ENCODE assay signal across 12 cellular contexts in the genomic region with DNA sequence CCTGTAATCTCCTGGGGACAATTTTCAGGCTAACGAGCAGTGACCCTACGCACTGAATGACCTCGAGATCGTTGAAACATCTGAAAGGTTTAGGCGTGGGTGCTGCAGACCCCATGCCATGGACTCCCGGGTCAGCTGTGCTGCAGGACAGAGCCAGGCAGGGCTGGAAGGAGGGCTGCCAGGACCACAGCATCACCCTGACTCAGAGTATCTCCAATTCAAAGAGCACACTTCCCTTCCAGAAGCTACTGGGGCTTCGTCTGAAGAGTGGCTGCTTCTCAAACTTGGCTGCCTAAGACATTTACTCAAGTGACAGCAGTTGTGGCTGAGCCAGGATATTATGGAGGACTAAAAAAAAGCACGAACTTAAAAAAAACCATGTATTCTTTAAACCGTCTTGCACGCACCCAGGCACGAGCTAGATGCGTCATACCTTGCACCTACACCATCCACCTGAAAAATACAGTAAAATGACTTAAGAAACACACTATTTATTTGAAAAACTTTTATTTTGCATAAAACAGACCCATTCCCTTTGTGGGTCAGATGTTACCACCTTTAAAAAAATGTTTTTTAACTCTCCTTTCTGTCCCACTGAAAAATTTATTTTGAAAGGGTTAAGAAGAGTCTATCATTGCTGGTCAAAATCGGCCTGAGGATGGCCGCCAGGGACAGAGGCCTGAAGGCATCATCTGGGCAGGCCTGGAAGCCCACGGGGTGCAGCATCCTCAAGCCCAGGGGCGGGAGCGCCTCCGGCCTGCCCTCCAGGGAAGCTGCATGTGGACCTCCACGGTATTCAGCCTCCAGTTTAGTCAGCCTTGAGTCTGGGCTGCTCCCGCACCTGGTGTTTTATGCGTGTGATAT. TPM values are rescaled to one million over a fixed set of nuclear protein-coding genes. Genes with fewer than 3 reads are reported as not detected.
DNase-seq lines count a peak whose midpoint lies in the region; ATAC-seq, FAIRE-seq and TF ChIP-seq lines count a peak whose summit lies in the region.
"Had no signal": no experiment of that assay in that cellular context is flagged by ENCODE, and none has a peak within 500 bp of the region (broad histone marks: within the 10 kb centered on the region; RNA-seq: fewer than 3 reads in every experiment).

No MANE protein-coding gene starts in this region.

- H3K79me2 ChIP-seq in K562 (ENCODE audit: control insufficient read depth, insufficient read depth, low read length) = no peaks in the 10 kb centered on the region

- no peak for TF ChIP-seq POLR2A in K562 (conservative IDR thresholded peaks at IDR 0.05)
- TF ChIP-seq POLR2A in H54 (IDR thresholded peaks at IDR 0.05; ENCODE audit: low read depth, low read length) = no peak

- no peak for ATAC-seq in CD8-positive, alpha-beta T cell
- ATAC-seq in K562 (peak; percentile 6), right cardiac atrium (peak; percentile 17 to 45), HG02610 (IDR thresholded peaks at IDR 0.05; ENCODE audit: unreplicated experiment) (no peak)
- ATAC-seq: activated T-helper 17 cell treated with anti-CD3 and anti-CD28 coated beads, Interleukin-2, amount 50 U/mL, for 72 hours had no signal

- H3K9ac ChIP-seq in K562 (ENCODE audit: insufficient read depth in 1 of 2, low read depth in 2 of 2, low read length in 2 of 2) = peak overlapping the region; percentile 48 to 77
- no peak overlapping the region for H3K9ac ChIP-seq in rectal smooth muscle tissue (ENCODE audit: low read length)

- no peak for DNase-seq in CD8-positive, alpha-beta T cell
- no peak for DNase-seq in K562 (ENCODE audit: extremely low read depth in 1 of 4, low spot score in 3 of 4)
- peak in 2 of 3 donors; percentile 20 to 64 for DNase-seq in right cardiac atrium
- no peak for DNase-seq in cerebellar nuclear complex (lab: John Stamatoyannopoulos, UW)
- DNase-seq in H54 (ENCODE audit: insufficient read length, low spot score) = no peak
- DNase-seq in NOMO-1 (lab: John Stamatoyannopoulos, UW; ENCODE audit: unreplicated experiment in 2 of 2) = no peak
- DNase-seq: activated CD4-positive, alpha-beta T cell treated with anti-CD3 and anti-CD28 coated beads for 48 hours; NCI-H82 had no signal

- TF ChIP-seq EP300 in K562 (IDR thresholded peaks at IDR 0.05; ENCODE audit: low read length) = no peak

- H3K9me3 ChIP-seq in CD8-positive, alpha-beta T cell (ENCODE audit: low read length) = no peaks in the 10 kb centered on the region
- H3K9me3 ChIP-seq in K562 (replicated peaks; ENCODE audit: control insufficient read depth, insufficient read depth, low read depth, low read length) = no peaks in the 10 kb centered on the region
- H3K9me3 ChIP-seq in right cardiac atrium (ENCODE audit: control insufficient read depth, low read length) = no peaks in the 10 kb centered on the region

- intact Hi-C loops in CD8-positive, alpha-beta T cell (cut with DNase I, micrococcal nuclease) = no loop called here
- intact Hi-C loops in K562 (cut with micrococcal nuclease) (loop anchor here (2.0 to 5.0 kb wide), 3 partner anchors 150 to 289 kb away; a partner anchor contains a TSS), right cardiac atrium (cut with DNase I) (no loop called here)

- peak overlapping the region; percentile 75 for H3K4me2 ChIP-seq in K562 (ENCODE audit: insufficient read depth, low read length)

- no peaks in the 10 kb centered on the region for H3K9me3 Mint-ChIP-seq in CD8-positive, alpha-beta T cell
- H3K9me3 Mint-ChIP-seq: activated T-helper 17 cell treated with anti-CD3 and anti-CD28 coated beads, Interleukin-2, amount 50 U/mL, for 72 hours; natural killer cell treated with Interleukin-12 subunit alpha and Interleukin-12 subunit beta and Interleukin-15 and Interleukin-18, amount 100 ng/mL, for 72 hours had no signal

- CTCF ChIA-PET in CD8-positive, alpha-beta T cell (lab: Charles Lee) = interaction anchor here (0.6 to 10.7 kb wide), 8 partner anchors 10 to 289 kb away, joined by 3 to 187 read pairs (median 4); a partner anchor contains a TSS
- CTCF ChIA-PET in K562 (lab: Yijun Ruan, JAX; ENCODE audit: low intra/inter-chr PET ratio) = interaction anchor here (3.3 kb wide), 1 partner anchor 45 kb away, joined by 23 read pairs; no protein-coding TSS in a partner anchor

- H3K27ac Mint-ChIP-seq in CD8-positive, alpha-beta T cell = peak overlapping the region; percentile 13
- H3K27ac Mint-ChIP-seq: activated T-helper 17 cell treated with anti-CD3 and anti-CD28 coated beads, Interleukin-2, amount 50 U/mL, for 72 hours; natural killer cell treated with Interleukin-12 subunit alpha and Interleukin-12 subunit beta and Interleukin-15 and Interleukin-18, amount 100 ng/mL, for 72 hours had no signal

- TF ChIP-seq CTCF in CD8-positive, alpha-beta T cell (IDR thresholded peaks at IDR 0.05) = no peak
- no peak for TF ChIP-seq CTCF in K562 (IDR thresholded peaks at IDR 0.05 in 2 of 3, conservative IDR thresholded peaks at IDR 0.05 in 1 of 3; ENCODE audit: insufficient read depth in 2 of 3, low read depth in 1 of 3, low read length in 3 of 3)

- H2AFZ ChIP-seq in K562 (ENCODE audit: low read depth, low read length) = peak overlapping the region; percentile 80

- in situ Hi-C loops in K562 (cut with MboI) = no loop called here

- peaks cover 6% of the 10 kb centered on the region; the same call in 1 of the 2 replicates for H4K20me1 ChIP-seq in K562 (replicated peaks; ENCODE audit: control insufficient read depth, insufficient read depth, low read length)

- peaks cover 2% of the 10 kb centered on the region for H3K36me3 Mint-ChIP-seq in CD8-positive, alpha-beta T cell
- H3K36me3 Mint-ChIP-seq: natural killer cell treated with Interleukin-12 subunit alpha and Interleukin-12 subunit beta and Interleukin-15 and Interleukin-18, amount 100 ng/mL, for 72 hours had no signal

- H3K36me3 ChIP-seq in CD8-positive, alpha-beta T cell (ENCODE audit: insufficient read depth, low read length) = no peaks in the 10 kb centered on the region
- H3K36me3 ChIP-seq in K562 (ENCODE audit: control insufficient read depth, insufficient read depth, low read length) = no peaks in the 10 kb centered on the region; the same call in 2 of the 3 replicates
- H3K36me3 ChIP-seq in rectal smooth muscle tissue (ENCODE audit: control insufficient read depth, insufficient read depth, low read length) = peaks cover 7% of the 10 kb centered on the region

- H3K9me1 ChIP-seq in K562 (ENCODE audit: control insufficient read depth, insufficient read depth, low read length) = peaks cover 1% of the 10 kb centered on the region

- H3K27ac ChIP-seq in CD8-positive, alpha-beta T cell (ENCODE audit: low read depth, low read length) = peak overlapping the region; percentile 23
- H3K27ac ChIP-seq in K562 (ENCODE audit: extremely low read depth, low read depth, low read length) (peak overlapping the region; percentile 77), right cardiac atrium (ENCODE audit: low read length) (peak overlapping the region; percentile 90), rectal smooth muscle tissue (ENCODE audit: low read depth, low read length) (peak overlapping the region; percentile 27)

- H3K4me1 ChIP-seq in CD8-positive, alpha-beta T cell (ENCODE audit: insufficient read depth, low read length) = peaks cover 2% of the 10 kb centered on the region
- H3K4me1 ChIP-seq in K562 (replicated peaks in 1 of 2; ENCODE audit: control insufficient read depth in 2 of 2, insufficient read depth in 2 of 2, low read length in 2 of 2) = peaks cover 30 to 57% of the 10 kb centered on the region in 2 experiments; a peak in 4 of 5 replicates
- peaks cover 7% of the 10 kb centered on the region for H3K4me1 ChIP-seq in right cardiac atrium (ENCODE audit: control insufficient read depth, insufficient read depth, low read length)
- H3K4me1 ChIP-seq in rectal smooth muscle tissue (ENCODE audit: control insufficient read depth, insufficient read depth, low read length) = no peaks in the 10 kb centered on the region

- POLR2A ChIA-PET in CD8-positive, alpha-beta T cell (lab: Charles Lee) = no interaction called here
- POLR2A ChIA-PET in K562 (lab: Yijun Ruan, JAX) = interaction anchor here (0.6 to 6.0 kb wide), 7 partner anchors 8 to 369 kb away, joined by 3 to 54 read pairs (median 3); a partner anchor contains a TSS

- no peak overlapping the region for H3K4me3 Mint-ChIP-seq in CD8-positive, alpha-beta T cell
- H3K4me3 Mint-ChIP-seq: activated T-helper 17 cell treated with anti-CD3 and anti-CD28 coated beads, Interleukin-2, amount 50 U/mL, for 72 hours; natural killer cell treated with Interleukin-12 subunit alpha and Interleukin-12 subunit beta and Interleukin-15 and Interleukin-18, amount 100 ng/mL, for 72 hours had no signal

- BruUV-seq in K562 (replicated peaks; lab: Mats Ljungman, UMichigan) = no TSS peak

- 60% methylated on average over 21 of the region's 21 CpGs for WGBS in K562 (ENCODE audit: insufficient coverage, low coverage, missing lambda C conversion rate)
- 58% methylated on average over 21 of the region's 21 CpGs for WGBS in right cardiac atrium

- no peak for TF ChIP-seq RAD21 in K562 (CRISPR knock-in tag; conservative IDR thresholded peaks at IDR 0.05 in 1 of 2, IDR thresholded peaks at IDR 0.05 in 1 of 2)

- FAIRE-seq in K562 (lab: Jason Lieb, UNC) (no peak), H54 (lab: Jason Lieb, UNC) (no peak)

- no peaks in the 10 kb centered on the region for H3K4me1 Mint-ChIP-seq in CD8-positive, alpha-beta T cell (ENCODE audit: low read depth)
- H3K4me1 Mint-ChIP-seq: activated T-helper 17 cell treated with anti-CD3 and anti-CD28 coated beads, Interleukin-2, amount 50 U/mL, for 72 hours had no signal

- no peak overlapping the region for H3K4me3 ChIP-seq in CD8-positive, alpha-beta T cell (ENCODE audit: low read depth, low read length)
- H3K4me3 ChIP-seq in K562 (no peak overlapping the region), right cardiac atrium (ENCODE audit: low read length) (no peak overlapping the region), rectal smooth muscle tissue (ENCODE audit: low read length) (no peak overlapping the region)

- H3K27me3 ChIP-seq in CD8-positive, alpha-beta T cell (ENCODE audit: insufficient read depth, low read length) = no peaks in the 10 kb centered on the region
- H3K27me3 ChIP-seq in K562 (ENCODE audit: control insufficient read depth in 2 of 2, insufficient read depth in 2 of 2, low read length in 2 of 2) = no peaks in the 10 kb centered on the region; a peak in 1 of 5 replicates
- no peaks in the 10 kb centered on the region for H3K27me3 ChIP-seq in right cardiac atrium (ENCODE audit: control insufficient read depth, insufficient read depth)
- no peaks in the 10 kb centered on the region for H3K27me3 ChIP-seq in rectal smooth muscle tissue (ENCODE audit: control insufficient read depth, insufficient read depth, low read length)

- H3K27me3 Mint-ChIP-seq in CD8-positive, alpha-beta T cell (ENCODE audit: low read depth) = no peaks in the 10 kb centered on the region
- H3K27me3 Mint-ChIP-seq: activated T-helper 17 cell treated with anti-CD3 and anti-CD28 coated beads, Interleukin-2, amount 50 U/mL, for 72 hours; natural killer cell treated with Interleukin-12 subunit alpha and Interleukin-12 subunit beta and Interleukin-15 and Interleukin-18, amount 100 ng/mL, for 72 hours had no signal

RNA-seq across cellular contexts. Expression of a gene that starts 13.1 kb away (rescaled TPM):
- total RNA-seq in CD8-positive, alpha-beta T cell = 10 to 100 TPM; 14.4 to 15.0 TPM
- 18.0 and 26.5 TPM in 2 replicates for total RNA-seq in K562 (2011; cell fraction: chromatin; rRNA removed; ENCODE audit: low replicate concordance)
- total RNA-seq in K562 (2011; cell fraction: nucleolus; rRNA removed) = 39.3 and 42.0 TPM in 2 replicates
- 27.0 and 30.7 TPM in 2 replicates for total RNA-seq in K562 (2011; cell fraction: nucleoplasm; rRNA removed)
- total RNA-seq in K562 (2014; rRNA removed) = 165 and 212 TPM in 2 replicates
- total RNA-seq in K562 (2014; rRNA removed; fragmentation: Illumina TruSeq; extraction: Trizol) = 25.5 and 26.3 TPM in 2 replicates
- total RNA-seq in K562 (2015; rRNA removed; fragmentation: Illumina TruSeq; extraction: Trizol) = 60.4 and 63.7 TPM in 2 replicates
- 94.7 and 99.6 TPM in 2 replicates for total RNA-seq in K562 (2021)
- 119 and 164 TPM in 2 replicates for polyA plus RNA-seq in K562 (2011; rRNA removed)
- 249 and 453 TPM in 2 replicates for polyA plus RNA-seq in K562 (2011; cell fraction: cytosol; rRNA removed)
- 84.6 and 89.3 TPM in 2 replicates for polyA plus RNA-seq in K562 (2011; cell fraction: nucleus; rRNA removed)
- 60.9 and 80.1 TPM in 2 replicates for polyA plus RNA-seq in K562 (2012)
- 35.2 and 84.7 TPM in 2 replicates for polyA plus RNA-seq in K562 (2014; fragmentation: Illumina TruSeq; extraction: Trizol)
- 1 to 10 TPM; 5.2 to 8.9 TPM for polyA plus RNA-seq in K562 (2014; fragmentation: Nextera tagmentation; extraction: Ambion mirVana)
- polyA plus RNA-seq in K562 (2014; rRNA removed) = 208 and 209 TPM in 2 replicates
- polyA minus RNA-seq in K562 (2011; rRNA and poly(A)+ RNA removed) = 21.5 and 30.2 TPM in 2 replicates
- 46.1 and 91.5 TPM in 2 replicates for polyA minus RNA-seq in K562 (2011; cell fraction: cytosol; rRNA and poly(A)+ RNA removed)
- polyA minus RNA-seq in K562 (2011; cell fraction: nucleus; rRNA and poly(A)+ RNA removed) = 7.7 and 13.4 TPM in 2 replicates
- 10 to 100 TPM in 3 of 4 donors, 1 to 10 TPM in 1; 7.2 to 13.1 (median 11.3) TPM for total RNA-seq in right cardiac atrium
- 12.7 TPM for polyA plus RNA-seq in right cardiac atrium

Comparison
In these comparisons a context has a peak if more than half of its experiments do, and no peak if none do; other contexts are left out.
1. ATAC-seq: peak in K562 (single experiment) and right cardiac atrium (2 of 2); none in CD8-positive, alpha-beta T cell (single experiment) and HG02610 (single experiment).
2. DNase-seq: peak in right cardiac atrium (2 of 3); none in CD8-positive, alpha-beta T cell (0 of 7), K562 (0 of 4), cerebellar nuclear complex (0 of 2), H54 (single experiment) and NOMO-1 (0 of 2).
3. H3K27ac ChIP-seq: peak in every context shown above with its lines; median percentile 90 in right cardiac atrium; 77 in K562; 27 in rectal smooth muscle tissue; 23 in CD8-positive, alpha-beta T cell.